8 cellular contexts compared by ENCODE assay signal in genomic region chr2:130391872-130392670, GRCh38. TPM values are rescaled to one million over a fixed set of nuclear protein-coding genes. Genes with fewer than 3 reads are reported as not detected.
DNase-seq lines count a peak whose midpoint lies in the region; ATAC-seq, FAIRE-seq and TF ChIP-seq lines count a peak whose summit lies in the region.

No MANE protein-coding gene starts in this region.

- peaks cover 71% of the 10 kb centered on the region for H3K4me1 ChIP-seq in DOHH2 (ENCODE audit: control insufficient read depth, low read length)
- H3K4me1 ChIP-seq in lower lobe of right lung, result peaks cover 23% of the 10 kb centered on the region
- H3K4me1 ChIP-seq in thymus (ENCODE audit: control insufficient read depth, insufficient read depth, low read length), result no peaks in the 10 kb centered on the region

- H3K4me2 ChIP-seq in DOHH2 (ENCODE audit: low read length), result peak overlapping the region; percentile 80

- peak; percentile 14 for DNase-seq in NCI-H2171 (lab: John Stamatoyannopoulos, UW)
- peak in 1 of 2 donors; percentile 50 for DNase-seq in cardiac fibroblast (ENCODE audit: low read depth in 2 of 2)
- no peak for DNase-seq in lower lobe of right lung
- no peak for DNase-seq in RCC 7860 (ENCODE audit: low spot score)

- H4K20me1 ChIP-seq in DOHH2 (ENCODE audit: control insufficient read depth, insufficient read depth, low read depth, low read length), result no peaks in the 10 kb centered on the region

- no peaks in the 10 kb centered on the region for H3K9me2 ChIP-seq in DOHH2 (replicated peaks; ENCODE audit: control insufficient read depth, low read length)

- no peak for FAIRE-seq in RCC 7860 (lab: Jason Lieb, UNC)

- 38% methylated on average over 17 of the region's 17 CpGs for WGBS in thymus

- H3K4me3 ChIP-seq in DOHH2 (ENCODE audit: low read length) (peak overlapping the region; percentile 74), cardiac fibroblast (replicated peaks in 1 of 2; ENCODE audit: low read depth in 2 of 2, low read length in 2 of 2) (peak overlapping the region; percentile 59 to 68), lower lobe of right lung (peak overlapping the region; percentile 69), thymus (ENCODE audit: low read length) (peak overlapping the region; percentile 62)

- peaks cover 18% of the 10 kb centered on the region for H3K79me2 ChIP-seq in DOHH2 (ENCODE audit: control insufficient read depth, low read length)

- ATAC-seq in lower lobe of right lung (peak in 1 of 2 donors; percentile 43), HG03095 (IDR thresholded peaks at IDR 0.05; ENCODE audit: unreplicated experiment) (no peak), HG02588 (IDR thresholded peaks at IDR 0.05; ENCODE audit: unreplicated experiment) (no peak)

- H3K9me3 ChIP-seq in DOHH2 (ENCODE audit: control insufficient read depth, insufficient read depth, low read length) (no peaks in the 10 kb centered on the region), lower lobe of right lung (no peaks in the 10 kb centered on the region), thymus (ENCODE audit: control insufficient read depth) (no peaks in the 10 kb centered on the region)

- H3F3A ChIP-seq in DOHH2 (ENCODE audit: control insufficient read depth, insufficient read depth), result peaks cover 33% of the 10 kb centered on the region

- peak overlapping the region; percentile 99 for H3K27ac ChIP-seq in DOHH2 (ENCODE audit: low read depth, low read length)
- H3K27ac ChIP-seq in lower lobe of right lung, result peak overlapping the region; percentile 86
- H3K27ac ChIP-seq in thymus (ENCODE audit: low read depth), result no peak overlapping the region

- TF ChIP-seq CTCF in DOHH2 (IDR thresholded peaks at IDR 0.05; ENCODE audit: low read depth, low read length, poor library complexity, severe bottlenecking) (no peak), cardiac fibroblast (IDR thresholded peaks at IDR 0.05; ENCODE audit: low read depth, low read length) (no peak), lower lobe of right lung (IDR thresholded peaks at IDR 0.05) (no peak)

- intact Hi-C loops in lower lobe of right lung (cut with DNase I), result no loop called here

- H3K36me3 ChIP-seq in DOHH2 (ENCODE audit: control insufficient read depth, low read length) (peaks cover 8% of the 10 kb centered on the region; the same call in 1 of the 2 replicates), lower lobe of right lung (no peaks in the 10 kb centered on the region), thymus (ENCODE audit: control insufficient read depth, insufficient read depth) (no peaks in the 10 kb centered on the region)

- H3K27me3 ChIP-seq in DOHH2 (ENCODE audit: control insufficient read depth, low read length), result no peaks in the 10 kb centered on the region
- no peaks in the 10 kb centered on the region for H3K27me3 ChIP-seq in lower lobe of right lung (ENCODE audit: low read depth)
- no peaks in the 10 kb centered on the region for H3K27me3 ChIP-seq in thymus (ENCODE audit: control insufficient read depth, insufficient read depth)

RNA-seq across cellular contexts. Expression of gene PTPN18, which starts 36.2 kb away (rescaled TPM):
- total RNA-seq in lower lobe of right lung, result 74.1 TPM
- polyA plus RNA-seq in thymus, result 29.3 TPM

RNA-seq across cellular contexts. Expression of gene IMP4, which starts 49.4 kb away (rescaled TPM):
- 55.9 TPM for total RNA-seq in lower lobe of right lung
- 47.4 TPM for polyA plus RNA-seq in thymus
